Comparison of ENCODE assay signal across 15 cellular contexts in genomic region chr17:71407972-71408371, GRCh38.
DNase-seq lines count a peak whose midpoint lies in the region; ATAC-seq and TF ChIP-seq lines count a peak whose summit lies in the region.
"Had no signal": no experiment of that assay in that cellular context is flagged by ENCODE, and none has a peak within 500 bp of the region (broad histone marks: within the 10 kb centered on the region; RNA-seq: fewer than 3 reads in every experiment).

No MANE protein-coding gene starts in this region.

- no peak overlapping the region for H3K9ac ChIP-seq in SK-N-SH
- peak overlapping the region; percentile 64 for H3K9ac ChIP-seq in PC-3 (ENCODE audit: low read length)
- H3K9ac ChIP-seq: BLaER1 treated with 17β-estradiol and CSF1 and Interleukin-3, amounts not matched to agents 10 nM and 100 nM had no signal

- intact Hi-C loops in PC-3 (cut with micrococcal nuclease) (no loop called here), uterus (cut with DNase I; ENCODE audit: low total_unique reads) (no loop called here)
- intact Hi-C loops in activated T-helper 1 cell treated with anti-CD3 and anti-CD28 coated beads, Interleukin-12 subunit alpha, Interleukin-12 subunit beta, Interleukin-2, Interleukin-4 antibody, amounts not matched to agents 30 ng/mL and 10 ng/mL and 1 ng/mL, durations not matched to agents 14 hours and 24 hours and 36 hours (cut with micrococcal nuclease): no loop called here

- no TSS peak for BruUV-seq in PC-3 (replicated peaks; lab: Mats Ljungman, UMichigan)

- H3F3A ChIP-seq in SK-N-SH (replicated peaks; ENCODE audit: insufficient read depth) (peaks cover 10% of the 10 kb centered on the region), PC-3 (ENCODE audit: low read length, unreplicated experiment) (no peaks in the 10 kb centered on the region)

- TF ChIP-seq RAD21 in SK-N-SH (IDR thresholded peaks at IDR 0.05; ENCODE audit: low read length): no peak

- CTCF ChIA-PET in SK-N-SH (lab: Yijun Ruan, JAX): interaction anchor here (1.7 kb wide), 1 partner anchor 45 kb away, joined by 4 read pairs; no protein-coding TSS in a partner anchor
- CTCF ChIA-PET in PC-3 (lab: Charles Lee): no interaction called here

- H3K27ac ChIP-seq in SK-N-SH (ENCODE audit: low read depth in 2 of 2, low read length in 1 of 2) (no peak overlapping the region), PC-3 (ENCODE audit: low read length) (peak overlapping the region; percentile 92), foreskin keratinocyte (peak overlapping the region; percentile 100), uterus (no peak overlapping the region)
- H3K27ac ChIP-seq: BLaER1 treated with 17β-estradiol and CSF1 and Interleukin-3, amounts not matched to agents 10 nM and 100 nM had no signal

- peak; percentile 17 for DNase-seq in SK-N-SH
- DNase-seq in PC-3: no peak
- peak in 1 of 2 donors; percentile 60 for DNase-seq in foreskin keratinocyte
- DNase-seq in uterus: no peak
- DNase-seq in activated T-helper 1 cell treated with anti-CD3 and anti-CD28 coated beads, Interleukin-12 subunit alpha, Interleukin-12 subunit beta, Interleukin-2, Interleukin-4 antibody, amounts not matched to agents 30 ng/mL and 10 ng/mL and 1 ng/mL, durations not matched to agents 14 hours and 24 hours and 36 hours (ENCODE audit: low spot score): no peak
- DNase-seq: ACHN; CD4-positive, CD25-positive, alpha-beta regulatory T cell; DMS79; H7 had no signal

- H3K4me1 ChIP-seq in SK-N-SH (ENCODE audit: control insufficient read depth in 1 of 2, insufficient read depth in 2 of 2, low read depth in 1 of 2, low read length in 1 of 2) (peaks cover 1 to 4% of the 10 kb centered on the region in 2 experiments; a peak in 3 of 4 replicates), PC-3 (ENCODE audit: insufficient read depth, low read length) (peaks cover 59% of the 10 kb centered on the region), foreskin keratinocyte (peaks cover 46% of the 10 kb centered on the region), uterus (no peaks in the 10 kb centered on the region)

- H3K36me3 ChIP-seq in SK-N-SH (replicated peaks in 1 of 2; ENCODE audit: control insufficient read depth in 1 of 2, insufficient read depth in 2 of 2, low read length in 1 of 2) (no peaks in the 10 kb centered on the region), PC-3 (ENCODE audit: low read depth, low read length) (no peaks in the 10 kb centered on the region; the same call in 1 of the 2 replicates), uterus (no peaks in the 10 kb centered on the region)
- H3K36me3 ChIP-seq: BLaER1 treated with 17β-estradiol and CSF1 and Interleukin-3, amounts not matched to agents 10 nM and 100 nM had no signal

- no peaks in the 10 kb centered on the region for H3K27me3 Mint-ChIP-seq in activated T-helper 1 cell treated with anti-CD3 and anti-CD28 coated beads, Interleukin-12 subunit alpha, Interleukin-12 subunit beta, Interleukin-2, Interleukin-4 antibody, amounts not matched to agents 30 ng/mL and 10 ng/mL and 1 ng/mL, durations not matched to agents 14 hours and 24 hours and 36 hours (ENCODE audit: insufficient read depth)
- H3K27me3 Mint-ChIP-seq: CD4-positive, CD25-positive, alpha-beta regulatory T cell; IgD-negative memory B cell had no signal

- H3K79me2 ChIP-seq in SK-N-SH (ENCODE audit: insufficient read depth): no peaks in the 10 kb centered on the region
- no peaks in the 10 kb centered on the region for H3K79me2 ChIP-seq in PC-3 (ENCODE audit: low read length)

- H3K27me3 ChIP-seq in SK-N-SH (ENCODE audit: insufficient read depth): no peaks in the 10 kb centered on the region
- no peaks in the 10 kb centered on the region for H3K27me3 ChIP-seq in PC-3 (ENCODE audit: low read length)
- no peaks in the 10 kb centered on the region for H3K27me3 ChIP-seq in foreskin keratinocyte
- no peaks in the 10 kb centered on the region for H3K27me3 ChIP-seq in uterus
- H3K27me3 ChIP-seq: BLaER1 treated with 17β-estradiol and CSF1 and Interleukin-3, amounts not matched to agents 10 nM and 100 nM had no signal

- TF ChIP-seq CTCF in SK-N-SH (IDR thresholded peaks at IDR 0.05) (no peak), PC-3 (conservative IDR thresholded peaks at IDR 0.05; ENCODE audit: low read depth, low read length) (no peak), foreskin keratinocyte (conservative IDR thresholded peaks at IDR 0.05) (no peak), uterus (IDR thresholded peaks at IDR 0.05) (no peak)

- no peak for TF ChIP-seq POLR2A in uterus (IDR thresholded peaks at IDR 0.05)

- 77% methylated on average over 9 of the region's 9 CpGs for WGBS in SK-N-SH (ENCODE audit: low lambda C conversion rate)

- H4K20me1 ChIP-seq in SK-N-SH (ENCODE audit: insufficient read depth) (no peaks in the 10 kb centered on the region), PC-3 (ENCODE audit: low read length) (no peaks in the 10 kb centered on the region)
- H4K20me1 ChIP-seq: BLaER1 treated with 17β-estradiol and CSF1 and Interleukin-3, amounts not matched to agents 10 nM and 100 nM had no signal

- POLR2A ChIA-PET in SK-N-SH (lab: Yijun Ruan, JAX): no interaction called here
- POLR2A ChIA-PET in PC-3 (lab: Charles Lee; ENCODE audit: unreplicated experiment): no interaction called here

- H3K4me3 Mint-ChIP-seq in activated T-helper 1 cell treated with anti-CD3 and anti-CD28 coated beads, Interleukin-12 subunit alpha, Interleukin-12 subunit beta, Interleukin-2, Interleukin-4 antibody, amounts not matched to agents 30 ng/mL and 10 ng/mL and 1 ng/mL, durations not matched to agents 14 hours and 24 hours and 36 hours: no peak overlapping the region
- H3K4me3 Mint-ChIP-seq: CD4-positive, CD25-positive, alpha-beta regulatory T cell; GM23338; IgD-negative memory B cell had no signal

- no peak for TF ChIP-seq EP300 in SK-N-SH (IDR thresholded peaks at IDR 0.05; ENCODE audit: borderline replicate concordance in 1 of 2, low read depth in 1 of 2, low read length in 1 of 2)

- no peak overlapping the region for H3K27ac Mint-ChIP-seq in activated T-helper 1 cell treated with anti-CD3 and anti-CD28 coated beads, Interleukin-12 subunit alpha, Interleukin-12 subunit beta, Interleukin-2, Interleukin-4 antibody, amounts not matched to agents 30 ng/mL and 10 ng/mL and 1 ng/mL, durations not matched to agents 14 hours and 24 hours and 36 hours
- H3K27ac Mint-ChIP-seq: CD4-positive, CD25-positive, alpha-beta regulatory T cell; GM23338; IgD-negative memory B cell had no signal

- H2AFZ ChIP-seq in SK-N-SH (ENCODE audit: low read depth): no peak overlapping the region
- H2AFZ ChIP-seq in PC-3 (ENCODE audit: low read length): no peak overlapping the region
- H2AFZ ChIP-seq: GM23338 had no signal

- H3K9me3 Mint-ChIP-seq in activated T-helper 1 cell treated with anti-CD3 and anti-CD28 coated beads, Interleukin-12 subunit alpha, Interleukin-12 subunit beta, Interleukin-2, Interleukin-4 antibody, amounts not matched to agents 30 ng/mL and 10 ng/mL and 1 ng/mL, durations not matched to agents 14 hours and 24 hours and 36 hours: peaks cover 5% of the 10 kb centered on the region
- H3K9me3 Mint-ChIP-seq: GM23338 had no signal

- H3K4me1 Mint-ChIP-seq in activated T-helper 1 cell treated with anti-CD3 and anti-CD28 coated beads, Interleukin-12 subunit alpha, Interleukin-12 subunit beta, Interleukin-2, Interleukin-4 antibody, amounts not matched to agents 30 ng/mL and 10 ng/mL and 1 ng/mL, durations not matched to agents 14 hours and 24 hours and 36 hours (ENCODE audit: low read depth): no peaks in the 10 kb centered on the region
- H3K4me1 Mint-ChIP-seq: CD4-positive, CD25-positive, alpha-beta regulatory T cell; GM23338; IgD-negative memory B cell had no signal

- H3K9me3 ChIP-seq in SK-N-SH (no peaks in the 10 kb centered on the region), PC-3 (ENCODE audit: low read length) (no peaks in the 10 kb centered on the region), uterus (no peaks in the 10 kb centered on the region)
- H3K9me3 ChIP-seq: BLaER1 treated with 17β-estradiol and CSF1 and Interleukin-3, amounts not matched to agents 10 nM and 100 nM had no signal

- no peaks in the 10 kb centered on the region for H3K36me3 Mint-ChIP-seq in activated T-helper 1 cell treated with anti-CD3 and anti-CD28 coated beads, Interleukin-12 subunit alpha, Interleukin-12 subunit beta, Interleukin-2, Interleukin-4 antibody, amounts not matched to agents 30 ng/mL and 10 ng/mL and 1 ng/mL, durations not matched to agents 14 hours and 24 hours and 36 hours (ENCODE audit: low read depth)
- H3K36me3 Mint-ChIP-seq: CD4-positive, CD25-positive, alpha-beta regulatory T cell had no signal

- no peak overlapping the region for H3K4me2 ChIP-seq in SK-N-SH
- H3K4me2 ChIP-seq in PC-3 (ENCODE audit: low read length): no peak overlapping the region
- H3K4me2 ChIP-seq: BLaER1 treated with 17β-estradiol and CSF1 and Interleukin-3, amounts not matched to agents 10 nM and 100 nM; GM23338 had no signal

- no peak for ATAC-seq in SK-N-SH treated with all-trans-retinoic acid at 6 μM for 48 hours
- ATAC-seq in PC-3: no peak
- ATAC-seq in foreskin keratinocyte: no peak
- ATAC-seq in HG03378 (IDR thresholded peaks at IDR 0.05; ENCODE audit: unreplicated experiment): no peak
- ATAC-seq: GM12878, GM23338 had no signal

- H3K9me2 ChIP-seq in SK-N-SH (no peaks in the 10 kb centered on the region), PC-3 (replicated peaks; ENCODE audit: low read length) (no peaks in the 10 kb centered on the region)

- H3K4me3 ChIP-seq in SK-N-SH (ENCODE audit: low read depth in 2 of 2, low read length in 1 of 2): no peak overlapping the region
- no peak overlapping the region for H3K4me3 ChIP-seq in PC-3 (ENCODE audit: low read length)
- no peak overlapping the region for H3K4me3 ChIP-seq in uterus
- H3K4me3 ChIP-seq: BLaER1 treated with 17β-estradiol and CSF1 and Interleukin-3, amounts not matched to agents 10 nM and 100 nM; GM12878; GM23338 had no signal

TF ChIP-seq in SK-N-SH, 30 proteins besides CTCF, POLR2A, EP300 and RAD21 (continues in another document):
- no peak for TF ChIP-seq USF2 (IDR thresholded peaks at IDR 0.05; ENCODE audit: borderline replicate concordance, low read depth, low read length)

TF ChIP-seq in SK-N-SH treated with all-trans-retinoic acid at 6 μM for 48 hours, 23 proteins besides CTCF, POLR2A, EP300 and RAD21 (continues in another document):
- no peak for TF ChIP-seq PATZ1 (CRISPR knock-in tag; IDR thresholded peaks at IDR 0.05; ENCODE audit: borderline replicate concordance)

Comparison
In these comparisons a context has a peak if more than half of its experiments do, and no peak if none do; other contexts are left out.
1. H3K27ac ChIP-seq: peak in PC-3 (single experiment) and foreskin keratinocyte (single experiment); none in SK-N-SH (0 of 2) and uterus (0 of 2).